ENCODE assay signal across 35 cellular contexts in genomic region chr10:36066102-36066501, GRCh38.
"Had no signal": no experiment of that assay in that cellular context is flagged by ENCODE, and none has a peak within 500 bp of the region (broad histone marks: within the 10 kb centered on the region; RNA-seq: fewer than 3 reads in every experiment).

No MANE protein-coding gene starts in this region.

- H3K4me3 ChIP-seq: ascending aorta, cardiac muscle cell had no signal

- ATAC-seq: activated CD8-positive, alpha-beta T cell treated with anti-CD3 and anti-CD28 coated beads for 36 hours; activated naive CD4-positive, alpha-beta T cell treated with anti-CD3 and anti-CD28 coated beads, Interleukin-2, amount 50 U/mL, for 72 hours; activated T-cell treated with anti-CD3 and anti-CD28 coated beads, Interleukin-2, amount 50 U/mL, for 4 hours; activated T-cell treated with anti-CD3 and anti-CD28 coated beads, Interleukin-2, amount 50 U/mL, for 72 hours; activated T-helper 17 cell treated with anti-CD3 and anti-CD28 coated beads, Interleukin-2, amount 50 U/mL, for 72 hours had no signal

- H3K27ac ChIP-seq: ascending aorta, cardiac muscle cell, VCaP had no signal

- H3K27ac Mint-ChIP-seq: activated B cell treated with CpG ODN at 0.5 μM for 24 hours; activated CD4-positive, alpha-beta memory T cell treated with anti-CD3 and anti-CD28 coated beads for 36 hours; activated CD4-positive, alpha-beta T cell treated with anti-CD3 and anti-CD28 coated beads, Interleukin-2, amount 10 ng/mL, durations not matched to agents 24 days and 14 days; activated CD8-positive, alpha-beta T cell treated with anti-CD3 and anti-CD28 coated beads for 36 hours; activated naive CD4-positive, alpha-beta T cell treated with anti-CD3 and anti-CD28 coated beads for 36 hours; activated naive CD4-positive, alpha-beta T cell treated with anti-CD3 and anti-CD28 coated beads, Interleukin-2, amount 50 U/mL, for 72 hours; activated naive CD8-positive, alpha-beta T cell treated with anti-CD3 and anti-CD28 coated beads for 36 hours; activated T-cell treated with anti-CD3 and anti-CD28 coated beads, Interleukin-2, amount 50 U/mL, for 72 hours; activated T-helper 1 cell treated with anti-CD3 and anti-CD28 coated beads, Interleukin-12 subunit alpha, Interleukin-12 subunit beta, Interleukin-2, Interleukin-4 antibody, amounts not matched to agents 30 ng/mL and 10 ng/mL and 1 ng/mL, durations not matched to agents 14 hours and 24 hours and 36 hours; activated T-helper 17 cell treated with anti-CD3 and anti-CD28 coated beads, Interleukin-2, amount 50 U/mL, for 72 hours; brain; T-helper 1 cell treated with Interleukin-12 subunit alpha and Interleukin-12 subunit beta and Interleukin-4 antibody, amounts not matched to agents 30 μg/mL and 1 μg/mL, for 36 hours; T-helper 2 cell treated with Interferon-gamma antibody and Interleukin-4, amounts not matched to agents 5 μg/mL and 100 μg/mL, for 36 hours had no signal

- H3K9me3 Mint-ChIP-seq: activated CD4-positive, alpha-beta T cell treated with anti-CD3 and anti-CD28 coated beads, Interleukin-2, amount 10 ng/mL, durations not matched to agents 24 days and 14 days had no signal

- H3K36me3 Mint-ChIP-seq: activated CD4-positive, alpha-beta memory T cell treated with anti-CD3 and anti-CD28 coated beads for 36 hours; activated naive CD4-positive, alpha-beta T cell treated with anti-CD3 and anti-CD28 coated beads, Interleukin-2, amount 50 U/mL, for 72 hours; activated naive CD8-positive, alpha-beta T cell treated with anti-CD3 and anti-CD28 coated beads for 36 hours; brain had no signal

- H3K36me3 ChIP-seq: ascending aorta, cardiac muscle cell had no signal

- H3K27me3 ChIP-seq: ascending aorta, cardiac muscle cell had no signal

- H3K4me1 Mint-ChIP-seq: activated B cell treated with CpG ODN at 0.5 μM for 24 hours; activated CD4-positive, alpha-beta T cell treated with anti-CD3 and anti-CD28 coated beads, Interleukin-2, amount 10 ng/mL, durations not matched to agents 24 days and 14 days; activated naive CD8-positive, alpha-beta T cell treated with anti-CD3 and anti-CD28 coated beads for 36 hours; activated T-helper 17 cell treated with anti-CD3 and anti-CD28 coated beads, Interleukin-2, amount 50 U/mL, for 72 hours; brain had no signal

- H3K27me3 Mint-ChIP-seq: activated B cell treated with CpG ODN at 0.5 μM for 24 hours; activated CD4-positive, alpha-beta T cell treated with anti-CD3 and anti-CD28 coated beads, Interleukin-2, amount 10 ng/mL, durations not matched to agents 24 days and 14 days; activated CD8-positive, alpha-beta T cell treated with anti-CD3 and anti-CD28 coated beads for 36 hours; activated naive CD8-positive, alpha-beta T cell treated with anti-CD3 and anti-CD28 coated beads for 36 hours; activated T-helper 17 cell treated with anti-CD3 and anti-CD28 coated beads, Interleukin-2, amount 50 U/mL, for 72 hours had no signal

- DNase-seq: activated B cell treated with CpG ODN at 0.5 μM for 24 hours; activated CD4-positive, alpha-beta memory T cell treated with anti-CD3 and anti-CD28 coated beads for 36 hours; activated CD4-positive, alpha-beta T cell treated with anti-CD3 and anti-CD28 coated beads for 4 hours; activated CD4-positive, alpha-beta T cell treated with anti-CD3 and anti-CD28 coated beads, Interleukin-2, amount 10 ng/mL, durations not matched to agents 24 days and 14 days; activated CD4-positive, alpha-beta T cell treated with anti-CD3 and anti-CD28 coated beads, Interleukin-2, amount 50 U/mL, for 1 hour; activated CD4-positive, alpha-beta T cell treated with anti-CD3 and anti-CD28 coated beads, Interleukin-2, amount 50 U/mL, for 4 hours; activated CD4-positive, CD25-positive, alpha-beta regulatory T cell treated with anti-CD3 and anti-CD28 coated beads, Interleukin-2, amount 50 U/mL, for 72 hours; activated CD8-positive, alpha-beta memory T cell treated with anti-CD3 and anti-CD28 coated beads, Interleukin-2, amount 50 U/mL, for 4 hours; activated CD8-positive, alpha-beta T cell treated with anti-CD3 and anti-CD28 coated beads for 36 hours; activated effector memory CD4-positive, alpha-beta T cell treated with anti-CD3 and anti-CD28 coated beads, Interleukin-2, amount 50 U/mL, for 16 hours; activated gamma-delta T cell treated with Interleukin-2 at 50 U/mL for 16 hours; activated naive CD4-positive, alpha-beta T cell; activated naive CD4-positive, alpha-beta T cell treated with anti-CD3 and anti-CD28 coated beads for 36 hours; activated naive CD4-positive, alpha-beta T cell treated with anti-CD3 and anti-CD28 coated beads, Interleukin-2, amount 50 U/mL, for 16 hours; activated naive CD8-positive, alpha-beta T cell treated with anti-CD3 and anti-CD28 coated beads for 36 hours; activated T-cell treated with anti-CD3 and anti-CD28 coated beads for 4 hours; activated T-cell treated with anti-CD3 and anti-CD28 coated beads, Interleukin-2, amount 50 U/mL, for 1 hour; activated T-cell treated with anti-CD3 and anti-CD28 coated beads, Interleukin-2, amount 50 U/mL, for 4 hours; activated T-cell treated with anti-CD3 and anti-CD28 coated beads, Interleukin-2, amount 50 U/mL, for 72 hours; amygdala; anterior cingulate cortex; caudate nucleus; SW 1271; T-helper 1 cell; T-helper 2 cell; T-helper 9 cell had no signal

- H3K4me3 Mint-ChIP-seq: activated B cell treated with CpG ODN at 0.5 μM for 24 hours; activated CD4-positive, alpha-beta memory T cell treated with anti-CD3 and anti-CD28 coated beads for 36 hours; activated CD4-positive, alpha-beta T cell treated with anti-CD3 and anti-CD28 coated beads, Interleukin-2, amount 10 ng/mL, durations not matched to agents 24 days and 14 days; activated CD8-positive, alpha-beta T cell treated with anti-CD3 and anti-CD28 coated beads for 36 hours; activated naive CD4-positive, alpha-beta T cell treated with anti-CD3 and anti-CD28 coated beads for 36 hours; activated naive CD8-positive, alpha-beta T cell treated with anti-CD3 and anti-CD28 coated beads for 36 hours; activated T-cell treated with anti-CD3 and anti-CD28 coated beads, Interleukin-2, amount 50 U/mL, for 4 hours; activated T-cell treated with anti-CD3 and anti-CD28 coated beads, Interleukin-2, amount 50 U/mL, for 72 hours; activated T-helper 1 cell treated with anti-CD3 and anti-CD28 coated beads, Interleukin-12 subunit alpha, Interleukin-12 subunit beta, Interleukin-2, Interleukin-4 antibody, amounts not matched to agents 30 ng/mL and 10 ng/mL and 1 ng/mL, durations not matched to agents 14 hours and 24 hours and 36 hours; activated T-helper 17 cell treated with anti-CD3 and anti-CD28 coated beads, Interleukin-2, amount 50 U/mL, for 72 hours; brain; T-helper 1 cell treated with Interleukin-12 subunit alpha and Interleukin-12 subunit beta and Interleukin-4 antibody, amounts not matched to agents 30 μg/mL and 1 μg/mL, for 36 hours; T-helper 2 cell treated with Interferon-gamma antibody and Interleukin-4, amounts not matched to agents 5 μg/mL and 100 μg/mL, for 36 hours had no signal

- H3K9me3 ChIP-seq: ascending aorta had no signal
